18 cellular contexts compared by ENCODE assay signal in genomic region chr7:3157541-3158287, GRCh38.
DNase-seq lines count a peak whose midpoint lies in the region; ATAC-seq, FAIRE-seq and TF ChIP-seq lines count a peak whose summit lies in the region.
"Had no signal": no experiment of that assay in that cellular context is flagged by ENCODE, and none has a peak within 500 bp of the region (broad histone marks: within the 10 kb centered on the region; RNA-seq: fewer than 3 reads in every experiment).

No MANE protein-coding gene starts in this region.

- H3K4me3 ChIP-seq in endothelial cell of umbilical vein (replicated peaks in 1 of 3; ENCODE audit: insufficient read depth in 1 of 3, low read depth in 1 of 3, low read length in 3 of 3): no peak overlapping the region
- H3K4me3 ChIP-seq: colonic mucosa, Peyer's patch had no signal

- no peaks in the 10 kb centered on the region for H4K20me1 ChIP-seq in endothelial cell of umbilical vein (replicated peaks; ENCODE audit: control insufficient read depth, extremely low read depth, insufficient read depth, low read length)

- intact Hi-C loops in endothelial cell of umbilical vein (cut with micrococcal nuclease): loop anchor here (5.0 kb wide), 2 partner anchors 45 to 485 kb away; no protein-coding TSS in a partner anchor

- H2AFZ ChIP-seq in endothelial cell of umbilical vein (ENCODE audit: low read depth, low read length): no peak overlapping the region

- no peak for FAIRE-seq in RCC 7860 (lab: Jason Lieb, UNC)
- no peak for FAIRE-seq in endothelial cell of umbilical vein (lab: Jason Lieb, UNC)
- FAIRE-seq: A204.1, GM12892 had no signal

- TF ChIP-seq POLR2A in endothelial cell of umbilical vein (IDR thresholded peaks at IDR 0.05; ENCODE audit: low read depth, low read length): no peak

- no peak overlapping the region for H3K27ac ChIP-seq in endothelial cell of umbilical vein (ENCODE audit: insufficient read depth, low read depth, low read length)
- H3K27ac ChIP-seq: colonic mucosa, Peyer's patch had no signal

- H3K9me1 ChIP-seq in endothelial cell of umbilical vein (replicated peaks; ENCODE audit: control insufficient read depth, extremely low read depth, insufficient read depth, low read length): no peaks in the 10 kb centered on the region

- H3K4me2 ChIP-seq in endothelial cell of umbilical vein (ENCODE audit: insufficient read depth, low read length): no peak overlapping the region

- peaks cover 0 to 12% of the 10 kb centered on the region in 2 experiments for H3K27me3 ChIP-seq in endothelial cell of umbilical vein (ENCODE audit: control insufficient read depth in 2 of 2, insufficient read depth in 2 of 2, low read length in 2 of 2)
- H3K27me3 ChIP-seq: colonic mucosa, Peyer's patch had no signal

- H3K9ac ChIP-seq in endothelial cell of umbilical vein (replicated peaks; ENCODE audit: extremely low read depth, insufficient read depth, low read length): no peak overlapping the region

- POLR2A ChIA-PET in endothelial cell of umbilical vein (lab: Charles Lee): no interaction called here

- H3K79me2 ChIP-seq in endothelial cell of umbilical vein (ENCODE audit: control insufficient read depth, insufficient read depth, low read length): no peaks in the 10 kb centered on the region

- TF ChIP-seq CTCF in endothelial cell of umbilical vein (IDR thresholded peaks at IDR 0.05; ENCODE audit: extremely low read depth in 1 of 2, insufficient read depth in 1 of 2, low read depth in 1 of 2, low read length in 2 of 2): no peak

- CTCF ChIA-PET in endothelial cell of umbilical vein (lab: Charles Lee): interaction anchor here (1.6 to 1.7 kb wide), 3 partner anchors 22 to 293 kb away, joined by 4 to 6 read pairs (median 5); no protein-coding TSS in a partner anchor

- ATAC-seq in GM21717 (IDR thresholded peaks at IDR 0.05; ENCODE audit: unreplicated experiment) (no peak), GM21381 (IDR thresholded peaks at IDR 0.05; ENCODE audit: unreplicated experiment) (no peak)
- ATAC-seq: esophagus mucosa had no signal

- DNase-seq in NOMO-1 treated with DMSO at 0.1 percent for 48 hours (lab: John Stamatoyannopoulos, UW; ENCODE audit: unreplicated experiment) (peak; percentile 8), NOMO-1 treated with dmso at 0.1 percent for 144 hours (lab: John Stamatoyannopoulos, UW; ENCODE audit: unreplicated experiment) (no peak), RCC 7860 (ENCODE audit: low spot score) (peak; percentile 20), endothelial cell of umbilical vein (ENCODE audit: low read depth, low spot score) (no peak), putamen (ENCODE audit: low spot score) (peak; percentile 8)
- DNase-seq in stimulated activated naive CD4-positive, alpha-beta T cell treated with Interleukin-2 at 50 U/mL for 16 hours (lab: John Stamatoyannopoulos, UW): no peak
- DNase-seq: activated CD4-positive, CD25-positive, alpha-beta regulatory T cell; activated CD8-positive, alpha-beta memory T cell treated with anti-CD3 and anti-CD28 coated beads, Interleukin-2, amount 50 U/mL, for 4 hours; CD8-positive, alpha-beta memory T cell; colonic mucosa; NCI-H1930; NCI-H526 had no signal

- BruUV-seq in endothelial cell of umbilical vein (replicated peaks; lab: Mats Ljungman, UMichigan): no TSS peak

- H3K9me3 ChIP-seq in endothelial cell of umbilical vein (replicated peaks; ENCODE audit: control insufficient read depth, insufficient read depth, low read length): no peaks in the 10 kb centered on the region
- H3K9me3 ChIP-seq: colonic mucosa, Peyer's patch had no signal

- dilution Hi-C loops in endothelial cell of umbilical vein (cut with MboI; ENCODE audit: extremely low pct_ligation_motif_present, low sequenced_read_pairs): no loop called here

- H3K36me3 ChIP-seq in endothelial cell of umbilical vein (ENCODE audit: control insufficient read depth in 2 of 2, extremely low read depth in 1 of 2, insufficient read depth in 2 of 2, low read length in 2 of 2): no peaks in the 10 kb centered on the region
- H3K36me3 ChIP-seq: colonic mucosa, Peyer's patch had no signal

- H3K4me1 ChIP-seq in endothelial cell of umbilical vein (ENCODE audit: control insufficient read depth, extremely low read depth, insufficient read depth, low read length): no peaks in the 10 kb centered on the region
- H3K4me1 ChIP-seq: colonic mucosa, Peyer's patch had no signal

TF ChIP-seq in endothelial cell of umbilical vein, 7 proteins besides CTCF, POLR2A, EP300 and RAD21:
- TF ChIP-seq MYC (IDR thresholded peaks at IDR 0.05; ENCODE audit: low read depth, low read length): no peak
- no peak for TF ChIP-seq EZH2 (IDR thresholded peaks at IDR 0.05; ENCODE audit: borderline replicate concordance, low read depth, low read length, severe bottlenecking)
- TF ChIP-seq JUN (IDR thresholded peaks at IDR 0.05; ENCODE audit: borderline replicate concordance, insufficient read depth, insufficient read length, low read depth): no peak
- TF ChIP-seq GATA2 (IDR thresholded peaks at IDR 0.05; ENCODE audit: insufficient read depth, insufficient read length, low read depth, low read length): no peak
- peak; percentile 32 for TF ChIP-seq FOS (IDR thresholded peaks at IDR 0.05; ENCODE audit: borderline replicate concordance, insufficient read depth, low read length)
- no peak for TF ChIP-seq MAX (IDR thresholded peaks at IDR 0.05; ENCODE audit: insufficient read depth, insufficient read length)
- no peak for TF ChIP-seq POLR2AphosphoS5 (IDR thresholded peaks at IDR 0.05; ENCODE audit: insufficient read depth, low read depth, low read length)

Comparison
In these comparisons a context has a peak if more than half of its experiments do, and no peak if none do; other contexts are left out.
1. DNase-seq: peak in NOMO-1 treated with DMSO at 0.1 percent for 48 hours (single experiment), RCC 7860 (single experiment) and putamen (single experiment); none in NOMO-1 treated with dmso at 0.1 percent for 144 hours (single experiment), endothelial cell of umbilical vein (single experiment) and stimulated activated naive CD4-positive, alpha-beta T cell treated with Interleukin-2 at 50 U/mL for 16 hours (single experiment).